25 cellular contexts compared by ENCODE assay signal in genomic region chr2:100166701-100167100, GRCh38. TPM values are rescaled to one million over a fixed set of nuclear protein-coding genes. Genes with fewer than 3 reads are reported as not detected.
DNase-seq lines count a peak whose midpoint lies in the region; ATAC-seq lines count a peak whose summit lies in the region.
"Had no signal": no experiment of that assay in that cellular context is flagged by ENCODE, and none has a peak within 500 bp of the region (broad histone marks: within the 10 kb centered on the region; RNA-seq: fewer than 3 reads in every experiment).

No MANE protein-coding gene starts in this region.

- ATAC-seq in GM19328 (IDR thresholded peaks at IDR 0.05; ENCODE audit: unreplicated experiment): no peak
- ATAC-seq: A549; CD8-positive, alpha-beta T cell had no signal

- peak; percentile 20 for DNase-seq in NCI-H2227 (lab: John Stamatoyannopoulos, UW; ENCODE audit: unreplicated experiment)
- no peak for DNase-seq in NCI-H2227 treated with DMSO at 0.1 percent for 48 hours (lab: John Stamatoyannopoulos, UW)
- peak; percentile 94 for DNase-seq in SK-N-DZ (ENCODE audit: low spot score)
- DNase-seq: 8988T; ACHN; AML-193; BE2C; C1 segment of cervical spinal cord; Caco-2; Calu3; CD4-positive, alpha-beta memory T cell; CD4-positive, alpha-beta T cell; CD4-positive, CD25-positive, alpha-beta regulatory T cell; CD8-positive, alpha-beta memory T cell; CD8-positive, alpha-beta T cell; COR-L47; DMS 273 treated with DMSO at 0.1 percent for 48 hours; DMS153; DMS53; DMS79; DMS79 treated with DMSO at 0.1 percent for 48 hours; DND-41; EL had no signal

RNA-seq across cellular contexts. Expression of gene AFF3, which starts 24.3 kb away (rescaled TPM):
- 2.3 and 2.9 TPM in 2 replicates for polyA plus RNA-seq in SK-N-DZ (2014; cell fraction: cytosol; rRNA removed)
- 2.2 and 6.4 TPM in 2 replicates for polyA plus RNA-seq in SK-N-DZ (2014; cell fraction: nucleus; rRNA removed)
- polyA plus RNA-seq: A549 had no signal
